ENCODE assay signal across 1 cellular context in the genomic region with DNA sequence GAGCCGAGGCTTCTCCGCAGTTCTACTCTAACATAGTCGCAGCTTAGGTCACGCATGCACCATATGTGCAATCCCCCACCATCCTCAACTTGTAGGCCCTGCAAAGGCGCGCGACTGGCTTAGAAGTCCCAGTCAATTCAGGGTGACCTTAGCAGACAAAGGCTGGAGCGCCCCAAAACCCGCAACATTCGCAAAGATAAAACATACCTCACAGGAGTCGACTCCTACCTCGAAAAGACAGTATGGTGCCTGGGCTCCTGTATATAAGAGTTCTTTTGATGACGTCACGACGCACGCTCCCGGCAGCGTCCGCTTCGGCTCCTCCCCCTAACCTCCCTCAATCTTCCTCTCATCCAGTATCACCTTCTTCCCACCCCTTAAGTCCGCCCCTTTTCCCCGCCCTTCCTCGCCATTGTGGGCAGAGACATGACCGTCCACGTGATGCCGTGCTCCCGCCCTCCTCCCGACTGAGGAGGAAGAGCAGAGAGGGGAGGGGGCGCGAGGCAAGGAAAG.
TF ChIP-seq lines count a peak whose summit lies in the region.

A gene (minus strand): TSS at position 237 of the 513 bp plus-strand sequence.

TF ChIP-seq in GM12878, 131 proteins besides CTCF, POLR2A, EP300 and RAD21 (continued from another document and continues in another):
- TF ChIP-seq, protein P1, sequence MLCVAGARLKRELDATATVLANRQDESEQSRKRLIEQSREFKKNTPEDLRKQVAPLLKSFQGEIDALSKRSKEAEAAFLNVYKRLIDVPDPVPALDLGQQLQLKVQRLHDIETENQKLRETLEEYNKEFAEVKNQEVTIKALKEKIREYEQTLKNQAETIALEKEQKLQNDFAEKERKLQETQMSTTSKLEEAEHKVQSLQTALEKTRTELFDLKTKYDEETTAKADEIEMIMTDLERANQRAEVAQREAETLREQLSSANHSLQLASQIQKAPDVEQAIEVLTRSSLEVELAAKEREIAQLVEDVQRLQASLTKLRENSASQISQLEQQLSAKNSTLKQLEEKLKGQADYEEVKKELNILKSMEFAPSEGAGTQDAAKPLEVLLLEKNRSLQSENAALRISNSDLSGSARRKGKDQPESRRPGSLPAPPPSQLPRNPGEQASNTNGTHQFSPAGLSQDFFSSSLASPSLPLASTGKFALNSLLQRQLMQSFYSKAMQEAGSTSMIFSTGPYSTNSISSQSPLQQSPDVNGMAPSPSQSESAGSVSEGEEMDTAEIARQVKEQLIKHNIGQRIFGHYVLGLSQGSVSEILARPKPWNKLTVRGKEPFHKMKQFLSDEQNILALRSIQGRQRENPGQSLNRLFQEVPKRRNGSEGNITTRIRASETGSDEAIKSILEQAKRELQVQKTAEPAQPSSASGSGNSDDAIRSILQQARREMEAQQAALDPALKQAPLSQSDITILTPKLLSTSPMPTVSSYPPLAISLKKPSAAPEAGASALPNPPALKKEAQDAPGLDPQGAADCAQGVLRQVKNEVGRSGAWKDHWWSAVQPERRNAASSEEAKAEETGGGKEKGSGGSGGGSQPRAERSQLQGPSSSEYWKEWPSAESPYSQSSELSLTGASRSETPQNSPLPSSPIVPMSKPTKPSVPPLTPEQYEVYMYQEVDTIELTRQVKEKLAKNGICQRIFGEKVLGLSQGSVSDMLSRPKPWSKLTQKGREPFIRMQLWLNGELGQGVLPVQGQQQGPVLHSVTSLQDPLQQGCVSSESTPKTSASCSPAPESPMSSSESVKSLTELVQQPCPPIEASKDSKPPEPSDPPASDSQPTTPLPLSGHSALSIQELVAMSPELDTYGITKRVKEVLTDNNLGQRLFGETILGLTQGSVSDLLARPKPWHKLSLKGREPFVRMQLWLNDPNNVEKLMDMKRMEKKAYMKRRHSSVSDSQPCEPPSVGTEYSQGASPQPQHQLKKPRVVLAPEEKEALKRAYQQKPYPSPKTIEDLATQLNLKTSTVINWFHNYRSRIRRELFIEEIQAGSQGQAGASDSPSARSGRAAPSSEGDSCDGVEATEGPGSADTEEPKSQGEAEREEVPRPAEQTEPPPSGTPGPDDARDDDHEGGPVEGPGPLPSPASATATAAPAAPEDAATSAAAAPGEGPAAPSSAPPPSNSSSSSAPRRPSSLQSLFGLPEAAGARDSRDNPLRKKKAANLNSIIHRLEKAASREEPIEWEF (IDR thresholded peaks at IDR 0.05; ENCODE audit: insufficient replicate concordance, low read depth, low read length): no peak
- TF ChIP-seq MYB (IDR thresholded peaks at IDR 0.05; ENCODE audit: borderline replicate concordance, low read depth, low read length) (no peak), IRF4 (IDR thresholded peaks at IDR 0.05; ENCODE audit: low read depth, low read length) (0 out of 2 replicates have a peak, but pooled peaks have one; percentile 29), HDAC2 (IDR thresholded peaks at IDR 0.05) (no peak), LARP7 (IDR thresholded peaks at IDR 0.05) (peak; percentile 81), RCOR1 (conservative IDR thresholded peaks at IDR 0.05; ENCODE audit: low read depth, low read length) (no peak), STAT1 (conservative IDR thresholded peaks at IDR 0.05) (peak; percentile 94; the same call in 1 of the 2 replicates), KDM1A (IDR thresholded peaks at IDR 0.05; ENCODE audit: borderline replicate concordance) (no peak), MEF2B (IDR thresholded peaks at IDR 0.05; ENCODE audit: partially characterized antibody, poor library complexity, severe bottlenecking) (no peak), ZBED1 (IDR thresholded peaks at IDR 0.05; ENCODE audit: borderline replicate concordance) (peak; percentile 79), BHLHE40 (IDR thresholded peaks at IDR 0.05; ENCODE audit: borderline replicate concordance in 1 of 2, low read depth in 2 of 2, low read length in 1 of 2) (peak in 1 of 2 experiments; percentile 60; a peak in 1 of 4 replicates), ESRRA (IDR thresholded peaks at IDR 0.05; ENCODE audit: low read length) (no peak), BCL11A (IDR thresholded peaks at IDR 0.05; ENCODE audit: low read depth, low read length) (no peak), JUNB (IDR thresholded peaks at IDR 0.05) (peak; percentile 28; the same call in 1 of the 2 replicates), FOXM1 (IDR thresholded peaks at IDR 0.05; ENCODE audit: low read depth, low read length) (peak; percentile 1; the same call in 1 of the 2 replicates), YBX1 (IDR thresholded peaks at IDR 0.05) (no peak), SPI1 (IDR thresholded peaks at IDR 0.05; ENCODE audit: borderline replicate concordance, insufficient read depth, low read depth, low read length) (no peak), CHD4 (IDR thresholded peaks at IDR 0.05) (no peak), BACH1 (IDR thresholded peaks at IDR 0.05; ENCODE audit: borderline replicate concordance) (peak; percentile 94), SMARCA5 (IDR thresholded peaks at IDR 0.05) (peak; percentile 10; the same call in 1 of the 2 replicates), HCFC1 (IDR thresholded peaks at IDR 0.05; ENCODE audit: low read length) (peak; percentile 46; the same call in 1 of the 2 replicates), SMAD5 (IDR thresholded peaks at IDR 0.05; ENCODE audit: low read depth) (peak; percentile 99), TBL1XR1 (IDR thresholded peaks at IDR 0.05; ENCODE audit: low read depth, low read length) (no peak)
- TF ChIP-seq, protein P2, sequence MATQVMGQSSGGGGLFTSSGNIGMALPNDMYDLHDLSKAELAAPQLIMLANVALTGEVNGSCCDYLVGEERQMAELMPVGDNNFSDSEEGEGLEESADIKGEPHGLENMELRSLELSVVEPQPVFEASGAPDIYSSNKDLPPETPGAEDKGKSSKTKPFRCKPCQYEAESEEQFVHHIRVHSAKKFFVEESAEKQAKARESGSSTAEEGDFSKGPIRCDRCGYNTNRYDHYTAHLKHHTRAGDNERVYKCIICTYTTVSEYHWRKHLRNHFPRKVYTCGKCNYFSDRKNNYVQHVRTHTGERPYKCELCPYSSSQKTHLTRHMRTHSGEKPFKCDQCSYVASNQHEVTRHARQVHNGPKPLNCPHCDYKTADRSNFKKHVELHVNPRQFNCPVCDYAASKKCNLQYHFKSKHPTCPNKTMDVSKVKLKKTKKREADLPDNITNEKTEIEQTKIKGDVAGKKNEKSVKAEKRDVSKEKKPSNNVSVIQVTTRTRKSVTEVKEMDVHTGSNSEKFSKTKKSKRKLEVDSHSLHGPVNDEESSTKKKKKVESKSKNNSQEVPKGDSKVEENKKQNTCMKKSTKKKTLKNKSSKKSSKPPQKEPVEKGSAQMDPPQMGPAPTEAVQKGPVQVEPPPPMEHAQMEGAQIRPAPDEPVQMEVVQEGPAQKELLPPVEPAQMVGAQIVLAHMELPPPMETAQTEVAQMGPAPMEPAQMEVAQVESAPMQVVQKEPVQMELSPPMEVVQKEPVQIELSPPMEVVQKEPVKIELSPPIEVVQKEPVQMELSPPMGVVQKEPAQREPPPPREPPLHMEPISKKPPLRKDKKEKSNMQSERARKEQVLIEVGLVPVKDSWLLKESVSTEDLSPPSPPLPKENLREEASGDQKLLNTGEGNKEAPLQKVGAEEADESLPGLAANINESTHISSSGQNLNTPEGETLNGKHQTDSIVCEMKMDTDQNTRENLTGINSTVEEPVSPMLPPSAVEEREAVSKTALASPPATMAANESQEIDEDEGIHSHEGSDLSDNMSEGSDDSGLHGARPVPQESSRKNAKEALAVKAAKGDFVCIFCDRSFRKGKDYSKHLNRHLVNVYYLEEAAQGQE (IDR thresholded peaks at IDR 0.05; ENCODE audit: low read depth, low read length): peak; percentile 52
- TF ChIP-seq, protein P3, sequence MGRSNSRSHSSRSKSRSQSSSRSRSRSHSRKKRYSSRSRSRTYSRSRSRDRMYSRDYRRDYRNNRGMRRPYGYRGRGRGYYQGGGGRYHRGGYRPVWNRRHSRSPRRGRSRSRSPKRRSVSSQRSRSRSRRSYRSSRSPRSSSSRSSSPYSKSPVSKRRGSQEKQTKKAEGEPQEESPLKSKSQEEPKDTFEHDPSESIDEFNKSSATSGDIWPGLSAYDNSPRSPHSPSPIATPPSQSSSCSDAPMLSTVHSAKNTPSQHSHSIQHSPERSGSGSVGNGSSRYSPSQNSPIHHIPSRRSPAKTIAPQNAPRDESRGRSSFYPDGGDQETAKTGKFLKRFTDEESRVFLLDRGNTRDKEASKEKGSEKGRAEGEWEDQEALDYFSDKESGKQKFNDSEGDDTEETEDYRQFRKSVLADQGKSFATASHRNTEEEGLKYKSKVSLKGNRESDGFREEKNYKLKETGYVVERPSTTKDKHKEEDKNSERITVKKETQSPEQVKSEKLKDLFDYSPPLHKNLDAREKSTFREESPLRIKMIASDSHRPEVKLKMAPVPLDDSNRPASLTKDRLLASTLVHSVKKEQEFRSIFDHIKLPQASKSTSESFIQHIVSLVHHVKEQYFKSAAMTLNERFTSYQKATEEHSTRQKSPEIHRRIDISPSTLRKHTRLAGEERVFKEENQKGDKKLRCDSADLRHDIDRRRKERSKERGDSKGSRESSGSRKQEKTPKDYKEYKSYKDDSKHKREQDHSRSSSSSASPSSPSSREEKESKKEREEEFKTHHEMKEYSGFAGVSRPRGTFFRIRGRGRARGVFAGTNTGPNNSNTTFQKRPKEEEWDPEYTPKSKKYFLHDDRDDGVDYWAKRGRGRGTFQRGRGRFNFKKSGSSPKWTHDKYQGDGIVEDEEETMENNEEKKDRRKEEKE (IDR thresholded peaks at IDR 0.05): no peak
- TF ChIP-seq, protein P4, sequence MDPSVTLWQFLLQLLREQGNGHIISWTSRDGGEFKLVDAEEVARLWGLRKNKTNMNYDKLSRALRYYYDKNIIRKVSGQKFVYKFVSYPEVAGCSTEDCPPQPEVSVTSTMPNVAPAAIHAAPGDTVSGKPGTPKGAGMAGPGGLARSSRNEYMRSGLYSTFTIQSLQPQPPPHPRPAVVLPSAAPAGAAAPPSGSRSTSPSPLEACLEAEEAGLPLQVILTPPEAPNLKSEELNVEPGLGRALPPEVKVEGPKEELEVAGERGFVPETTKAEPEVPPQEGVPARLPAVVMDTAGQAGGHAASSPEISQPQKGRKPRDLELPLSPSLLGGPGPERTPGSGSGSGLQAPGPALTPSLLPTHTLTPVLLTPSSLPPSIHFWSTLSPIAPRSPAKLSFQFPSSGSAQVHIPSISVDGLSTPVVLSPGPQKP (IDR thresholded peaks at IDR 0.05; ENCODE audit: low read depth, low read length): no peak; the same call in 1 of the 2 replicates
- TF ChIP-seq, protein P5, sequence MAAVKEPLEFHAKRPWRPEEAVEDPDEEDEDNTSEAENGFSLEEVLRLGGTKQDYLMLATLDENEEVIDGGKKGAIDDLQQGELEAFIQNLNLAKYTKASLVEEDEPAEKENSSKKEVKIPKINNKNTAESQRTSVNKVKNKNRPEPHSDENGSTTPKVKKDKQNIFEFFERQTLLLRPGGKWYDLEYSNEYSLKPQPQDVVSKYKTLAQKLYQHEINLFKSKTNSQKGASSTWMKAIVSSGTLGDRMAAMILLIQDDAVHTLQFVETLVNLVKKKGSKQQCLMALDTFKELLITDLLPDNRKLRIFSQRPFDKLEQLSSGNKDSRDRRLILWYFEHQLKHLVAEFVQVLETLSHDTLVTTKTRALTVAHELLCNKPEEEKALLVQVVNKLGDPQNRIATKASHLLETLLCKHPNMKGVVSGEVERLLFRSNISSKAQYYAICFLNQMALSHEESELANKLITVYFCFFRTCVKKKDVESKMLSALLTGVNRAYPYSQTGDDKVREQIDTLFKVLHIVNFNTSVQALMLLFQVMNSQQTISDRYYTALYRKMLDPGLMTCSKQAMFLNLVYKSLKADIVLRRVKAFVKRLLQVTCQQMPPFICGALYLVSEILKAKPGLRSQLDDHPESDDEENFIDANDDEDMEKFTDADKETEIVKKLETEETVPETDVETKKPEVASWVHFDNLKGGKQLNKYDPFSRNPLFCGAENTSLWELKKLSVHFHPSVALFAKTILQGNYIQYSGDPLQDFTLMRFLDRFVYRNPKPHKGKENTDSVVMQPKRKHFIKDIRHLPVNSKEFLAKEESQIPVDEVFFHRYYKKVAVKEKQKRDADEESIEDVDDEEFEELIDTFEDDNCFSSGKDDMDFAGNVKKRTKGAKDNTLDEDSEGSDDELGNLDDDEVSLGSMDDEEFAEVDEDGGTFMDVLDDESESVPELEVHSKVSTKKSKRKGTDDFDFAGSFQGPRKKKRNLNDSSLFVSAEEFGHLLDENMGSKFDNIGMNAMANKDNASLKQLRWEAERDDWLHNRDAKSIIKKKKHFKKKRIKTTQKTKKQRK (IDR thresholded peaks at IDR 0.05; ENCODE audit: low read depth, low read length): no peak
- TF ChIP-seq, protein P6, sequence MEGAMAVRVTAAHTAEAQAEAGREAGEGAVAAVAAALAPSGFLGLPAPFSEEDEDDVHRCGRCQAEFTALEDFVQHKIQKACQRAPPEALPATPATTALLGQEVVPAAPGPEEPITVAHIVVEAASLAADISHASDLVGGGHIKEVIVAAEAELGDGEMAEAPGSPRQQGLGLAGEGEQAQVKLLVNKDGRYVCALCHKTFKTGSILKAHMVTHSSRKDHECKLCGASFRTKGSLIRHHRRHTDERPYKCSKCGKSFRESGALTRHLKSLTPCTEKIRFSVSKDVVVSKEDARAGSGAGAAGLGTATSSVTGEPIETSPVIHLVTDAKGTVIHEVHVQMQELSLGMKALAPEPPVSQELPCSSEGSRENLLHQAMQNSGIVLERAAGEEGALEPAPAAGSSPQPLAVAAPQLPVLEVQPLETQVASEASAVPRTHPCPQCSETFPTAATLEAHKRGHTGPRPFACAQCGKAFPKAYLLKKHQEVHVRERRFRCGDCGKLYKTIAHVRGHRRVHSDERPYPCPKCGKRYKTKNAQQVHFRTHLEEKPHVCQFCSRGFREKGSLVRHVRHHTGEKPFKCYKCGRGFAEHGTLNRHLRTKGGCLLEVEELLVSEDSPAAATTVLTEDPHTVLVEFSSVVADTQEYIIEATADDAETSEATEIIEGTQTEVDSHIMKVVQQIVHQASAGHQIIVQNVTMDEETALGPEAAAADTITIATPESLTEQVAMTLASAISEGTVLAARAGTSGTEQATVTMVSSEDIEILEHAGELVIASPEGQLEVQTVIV (IDR thresholded peaks at IDR 0.05; ENCODE audit: borderline replicate concordance, partially characterized antibody): no peak
- TF ChIP-seq, protein P7, sequence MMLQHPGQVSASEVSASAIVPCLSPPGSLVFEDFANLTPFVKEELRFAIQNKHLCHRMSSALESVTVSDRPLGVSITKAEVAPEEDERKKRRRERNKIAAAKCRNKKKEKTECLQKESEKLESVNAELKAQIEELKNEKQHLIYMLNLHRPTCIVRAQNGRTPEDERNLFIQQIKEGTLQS (IDR thresholded peaks at IDR 0.05; ENCODE audit: borderline replicate concordance, extremely low read depth, low read depth, low read length): peak; percentile 37; the same call in 1 of the 2 replicates
- TF ChIP-seq, protein P8, sequence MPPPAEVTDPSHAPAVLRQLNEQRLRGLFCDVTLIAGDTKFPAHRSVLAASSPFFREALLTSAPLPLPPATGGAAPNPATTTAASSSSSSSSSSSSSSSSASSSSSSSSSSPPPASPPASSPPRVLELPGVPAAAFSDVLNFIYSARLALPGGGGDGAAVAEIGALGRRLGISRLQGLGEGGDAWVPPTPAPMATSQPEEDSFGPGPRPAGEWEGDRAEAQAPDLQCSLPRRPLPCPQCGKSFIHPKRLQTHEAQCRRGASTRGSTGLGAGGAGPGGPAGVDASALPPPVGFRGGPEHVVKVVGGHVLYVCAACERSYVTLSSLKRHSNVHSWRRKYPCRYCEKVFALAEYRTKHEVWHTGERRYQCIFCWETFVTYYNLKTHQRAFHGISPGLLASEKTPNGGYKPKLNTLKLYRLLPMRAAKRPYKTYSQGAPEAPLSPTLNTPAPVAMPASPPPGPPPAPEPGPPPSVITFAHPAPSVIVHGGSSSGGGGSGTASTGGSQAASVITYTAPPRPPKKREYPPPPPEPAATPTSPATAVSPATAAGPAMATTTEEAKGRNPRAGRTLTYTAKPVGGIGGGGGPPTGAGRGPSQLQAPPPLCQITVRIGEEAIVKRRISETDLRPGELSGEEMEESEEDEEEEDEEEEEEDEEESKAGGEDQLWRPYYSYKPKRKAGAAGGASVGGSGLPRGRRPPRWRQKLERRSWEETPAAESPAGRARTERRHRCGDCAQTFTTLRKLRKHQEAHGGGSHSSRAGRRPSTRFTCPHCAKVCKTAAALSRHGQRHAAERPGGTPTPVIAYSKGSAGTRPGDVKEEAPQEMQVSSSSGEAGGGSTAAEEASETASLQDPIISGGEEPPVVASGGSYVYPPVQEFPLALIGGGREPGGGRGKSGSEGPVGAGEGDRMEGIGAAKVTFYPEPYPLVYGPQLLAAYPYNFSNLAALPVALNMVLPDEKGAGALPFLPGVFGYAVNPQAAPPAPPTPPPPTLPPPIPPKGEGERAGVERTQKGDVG (CRISPR knock-in tag; IDR thresholded peaks at IDR 0.05): no peak
